ENCODE assay signal across 16 cellular contexts in genomic region chrX:21802054-21802660, GRCh38. TPM values are rescaled to one million over a fixed set of nuclear protein-coding genes. Genes with fewer than 3 reads are reported as not detected.
"Had no signal": no experiment of that assay in that cellular context is flagged by ENCODE, and none has a peak within 500 bp of the region (broad histone marks: within the 10 kb centered on the region; RNA-seq: fewer than 3 reads in every experiment).

No MANE protein-coding gene starts in this region.

- H3K27ac ChIP-seq: dorsolateral prefrontal cortex, esophagus squamous epithelium, psoas muscle, WERI-Rb-1 had no signal

- H3K36me3 Mint-ChIP-seq: activated naive CD8-positive, alpha-beta T cell treated with anti-CD3 and anti-CD28 coated beads, Interleukin-2, amount 10 ng/mL, durations not matched to agents 7 days and 5 days had no signal

- H3K9me3 ChIP-seq: esophagus squamous epithelium, psoas muscle had no signal

- H3K27me3 ChIP-seq: esophagus squamous epithelium had no signal

- H3K4me3 ChIP-seq: dorsolateral prefrontal cortex, esophagus squamous epithelium, psoas muscle had no signal

- H3K4me1 Mint-ChIP-seq: activated naive CD8-positive, alpha-beta T cell treated with anti-CD3 and anti-CD28 coated beads, Interleukin-2, amount 10 ng/mL, durations not matched to agents 7 days and 5 days; naive thymus-derived CD8-positive, alpha-beta T cell had no signal

- H3K27ac Mint-ChIP-seq: activated CD8-positive, alpha-beta T cell treated with anti-CD3 and anti-CD28 coated beads, Interleukin-2, amount 10 ng/mL, durations not matched to agents 7 days and 5 days; activated naive CD8-positive, alpha-beta T cell treated with anti-CD3 and anti-CD28 coated beads, Interleukin-2, amount 10 ng/mL, durations not matched to agents 7 days and 5 days; naive thymus-derived CD8-positive, alpha-beta T cell had no signal

- H3K36me3 ChIP-seq: esophagus squamous epithelium, WERI-Rb-1 had no signal

- DNase-seq: activated CD4-positive, alpha-beta T cell treated with anti-CD3 and anti-CD28 coated beads for 4 hours; activated CD8-positive, alpha-beta memory T cell treated with anti-CD3 and anti-CD28 coated beads, Interleukin-2, amount 50 U/mL, for 48 hours; activated CD8-positive, alpha-beta T cell treated with anti-CD3 and anti-CD28 coated beads, Interleukin-2, amount 10 ng/mL, durations not matched to agents 7 days and 5 days; activated naive CD8-positive, alpha-beta T cell treated with anti-CD3 and anti-CD28 coated beads, Interleukin-2, amount 10 ng/mL, durations not matched to agents 7 days and 5 days; aorta; dorsolateral prefrontal cortex; esophagus squamous epithelium; foreskin fibroblast; glutamatergic neuron; left colon; naive thymus-derived CD8-positive, alpha-beta T cell; psoas muscle; stimulated activated naive CD4-positive, alpha-beta T cell; trophoblast cell; WERI-Rb-1 had no signal

- H3K9me3 Mint-ChIP-seq: activated naive CD8-positive, alpha-beta T cell treated with anti-CD3 and anti-CD28 coated beads, Interleukin-2, amount 10 ng/mL, durations not matched to agents 7 days and 5 days; naive thymus-derived CD8-positive, alpha-beta T cell had no signal

- H3K4me1 ChIP-seq: esophagus squamous epithelium had no signal

- ATAC-seq: activated CD8-positive, alpha-beta T cell treated with anti-CD3 and anti-CD28 coated beads, Interleukin-2, amount 10 ng/mL, durations not matched to agents 7 days and 5 days; left colon; naive thymus-derived CD8-positive, alpha-beta T cell; psoas muscle; sciatic nerve had no signal

- H3K4me3 Mint-ChIP-seq: activated CD8-positive, alpha-beta T cell treated with anti-CD3 and anti-CD28 coated beads, Interleukin-2, amount 10 ng/mL, durations not matched to agents 7 days and 5 days; activated naive CD8-positive, alpha-beta T cell treated with anti-CD3 and anti-CD28 coated beads, Interleukin-2, amount 10 ng/mL, durations not matched to agents 7 days and 5 days; naive thymus-derived CD8-positive, alpha-beta T cell had no signal

- H3K27me3 Mint-ChIP-seq: activated naive CD8-positive, alpha-beta T cell treated with anti-CD3 and anti-CD28 coated beads, Interleukin-2, amount 10 ng/mL, durations not matched to agents 7 days and 5 days had no signal

RNA-seq across cellular contexts. Expression of gene SMPX, which starts 44.2 kb away (rescaled TPM):
- polyA plus RNA-seq: naive thymus-derived CD8-positive, alpha-beta T cell had no signal
